In genomic region chr11:12496181-12497025, GRCh38 we compare ENCODE assay signal across 1 cellular context.
TF ChIP-seq lines count a peak whose summit lies in the region.

No MANE protein-coding gene starts in this region.

TF ChIP-seq in SK-N-SH, 30 proteins besides CTCF, POLR2A, EP300 and RAD21 (continued from another document):
- TF ChIP-seq REST (IDR thresholded peaks at IDR 0.05; ENCODE audit: low read depth, low read length) (no peak), RCOR1 (IDR thresholded peaks at IDR 0.05; ENCODE audit: low read length) (no peak), SIN3A (IDR thresholded peaks at IDR 0.05; ENCODE audit: borderline replicate concordance, low read depth, low read length) (no peak), RXRA (IDR thresholded peaks at IDR 0.05; ENCODE audit: borderline replicate concordance, low read depth) (no peak), MEF2A (IDR thresholded peaks at IDR 0.05; ENCODE audit: borderline replicate concordance, low read depth) (no peak), YY1 (IDR thresholded peaks at IDR 0.05; ENCODE audit: low read depth) (no peak)
